1 cellular context compared by ENCODE assay signal in genomic region chr9:137613738-137614523, GRCh38.
TF ChIP-seq lines count a peak whose summit lies in the region.

No MANE protein-coding gene starts in this region.

TF ChIP-seq in H1, 55 proteins besides CTCF, POLR2A, EP300 and RAD21:
- no peak for TF ChIP-seq USF2 (IDR thresholded peaks at IDR 0.05; ENCODE audit: low read length)
- TF ChIP-seq NRF1 (IDR thresholded peaks at IDR 0.05; ENCODE audit: low read depth, low read length): no peak
- TF ChIP-seq TCF12 (IDR thresholded peaks at IDR 0.05; ENCODE audit: low read depth, low read length): no peak
